In genomic region chr2:165149439-165149838, GRCh38 we compare ENCODE assay signal across 12 cellular contexts. TPM values are rescaled to one million over a fixed set of nuclear protein-coding genes. Genes with fewer than 3 reads are reported as not detected.
DNase-seq lines count a peak whose midpoint lies in the region; ATAC-seq lines count a peak whose summit lies in the region.
"Had no signal": no experiment of that assay in that cellular context is flagged by ENCODE, and none has a peak within 500 bp of the region (broad histone marks: within the 10 kb centered on the region; RNA-seq: fewer than 3 reads in every experiment).

No MANE protein-coding gene starts in this region.

- H3K36me3 ChIP-seq in HAP-1 (replicated peaks) = no peaks in the 10 kb centered on the region

- H3K4me3 ChIP-seq in HAP-1 = no peak overlapping the region

- H3K4me3 Mint-ChIP-seq in T-helper 17 cell = no peak overlapping the region

- no peaks in the 10 kb centered on the region for H3K27me3 Mint-ChIP-seq in T-helper 17 cell

- H3K9me3 ChIP-seq in T-helper 17 cell (ENCODE audit: control insufficient read depth, low read length, poor library complexity, severe bottlenecking) (no peaks in the 10 kb centered on the region), HAP-1 (no peaks in the 10 kb centered on the region)
- H3K9me3 ChIP-seq: Caco-2 had no signal

- H3K27me3 ChIP-seq in HAP-1 (ENCODE audit: low read depth) = no peaks in the 10 kb centered on the region

- peak; percentile 97 for ATAC-seq in GM18867 (IDR thresholded peaks at IDR 0.05; ENCODE audit: unreplicated experiment)
- peak; percentile 97 for ATAC-seq in GM21447 (IDR thresholded peaks at IDR 0.05; ENCODE audit: unreplicated experiment)
- ATAC-seq in HG03045 (IDR thresholded peaks at IDR 0.05; ENCODE audit: unreplicated experiment) = peak; percentile 90
- peak; percentile 36 for ATAC-seq in T-helper 17 cell

- no peak for DNase-seq in T-helper 17 cell
- no peak for DNase-seq in DMS53 (lab: John Stamatoyannopoulos, UW)
- DNase-seq in occipital lobe (lab: John Stamatoyannopoulos, UW) = no peak
- DNase-seq in HAP-1 (ENCODE audit: low spot score in 2 of 2) = no peak
- no peak for DNase-seq in cortex of kidney (lab: John Stamatoyannopoulos, UW)
- DNase-seq: activated CD4-positive, CD25-positive, alpha-beta regulatory T cell treated with anti-CD3 and anti-CD28 coated beads, Interleukin-2, amount 50 U/mL, for 72 hours; activated naive CD4-positive, alpha-beta T cell treated with Interleukin-2 at 50 U/mL for 16 hours; Caco-2; kidney had no signal

- H3K36me3 Mint-ChIP-seq in T-helper 17 cell (ENCODE audit: low read depth) = no peaks in the 10 kb centered on the region

- in situ Hi-C loops in HAP-1 (cut with MboI; ENCODE audit: low sequenced_read_pairs) = no loop called here

- no peaks in the 10 kb centered on the region for H3K4me1 Mint-ChIP-seq in T-helper 17 cell

- no peak overlapping the region for H3K27ac Mint-ChIP-seq in T-helper 17 cell

- no peaks in the 10 kb centered on the region for H3K4me1 ChIP-seq in HAP-1
- H3K4me1 ChIP-seq: Caco-2 had no signal

RNA-seq across cellular contexts. Expression of gene SCN3A, which starts 54.4 kb away (rescaled TPM):
- total RNA-seq in T-helper 17 cell (under 1 TPM in 1 of 2 donors, not detected in 1; 0.42 TPM), occipital lobe (315 TPM)
- total RNA-seq: Caco-2 had no signal

Comparison
In these comparisons a context has a peak if more than half of its experiments do, and no peak if none do; other contexts are left out.
1. ATAC-seq: peak in every context shown above with its lines; median percentile 97 in GM18867; 97 in GM21447; 90 in HG03045; 36 in T-helper 17 cell.
2. RNA of gene SCN3A, which starts 54.4 kb away (total RNA-seq): 315 TPM in occipital lobe (single experiment); 0.42 TPM in T-helper 17 cell; every median in the first group is over 100 times any median in the second.